Comparison of ENCODE assay signal across 8 cellular contexts in the genomic region with DNA sequence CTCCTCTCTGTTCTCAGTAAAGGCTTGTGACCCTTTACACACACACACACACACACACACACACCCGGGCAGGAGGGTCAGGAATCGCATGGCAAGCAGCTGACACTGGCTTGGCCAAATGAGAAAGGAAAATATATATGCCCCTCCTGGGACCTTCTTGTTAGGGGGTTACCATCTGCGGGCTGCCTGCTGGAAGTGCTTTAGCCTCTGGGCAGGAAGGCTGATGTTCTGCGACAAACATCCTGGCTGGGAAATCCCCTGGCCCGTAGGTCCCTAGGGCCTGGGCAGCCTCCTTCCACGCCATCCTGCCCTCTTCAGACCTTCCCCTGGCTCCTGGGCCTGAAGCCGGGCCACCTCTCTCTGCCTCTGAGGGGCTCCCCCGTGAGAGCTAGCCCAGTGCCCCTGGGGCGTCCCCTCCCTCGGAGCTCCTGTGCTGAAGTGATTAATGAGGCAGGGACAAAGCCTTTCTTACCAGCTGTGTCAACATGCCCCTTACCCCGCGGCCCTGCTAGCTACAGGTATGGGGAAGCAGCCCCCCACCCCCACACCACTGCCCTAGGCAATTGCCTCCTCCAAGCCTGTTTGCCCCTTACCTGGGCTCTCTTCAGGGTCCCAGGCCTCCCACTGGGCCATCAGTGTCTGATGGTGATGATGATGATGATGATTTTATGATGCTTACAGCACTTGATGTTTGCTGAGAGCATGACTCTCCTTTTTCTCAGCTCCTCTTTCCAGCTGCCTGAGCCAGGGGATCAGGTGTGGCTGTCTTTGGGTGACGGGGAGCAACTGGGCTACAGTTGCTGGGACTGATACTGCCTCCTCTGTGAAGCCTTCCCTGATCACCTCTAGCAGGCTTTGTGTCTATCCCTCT. TPM values are rescaled to one million over a fixed set of nuclear protein-coding genes. Genes with fewer than 3 reads are reported as not detected.
DNase-seq lines count a peak whose midpoint lies in the region; ATAC-seq, FAIRE-seq and TF ChIP-seq lines count a peak whose summit lies in the region.

No MANE protein-coding gene starts in this region.

- H3K9ac ChIP-seq in HepG2 (ENCODE audit: insufficient read depth, low read depth, low read length) = peak overlapping the region; percentile 41

- intact Hi-C loops in CD4-positive, alpha-beta T cell (cut with DNase I, micrococcal nuclease) = no loop called here
- intact Hi-C loops in HepG2 (cut with micrococcal nuclease; ENCODE audit: unreplicated experiment) (no loop called here), lower leg skin (cut with DNase I; ENCODE audit: low total_unique reads) (loop anchor here (10.0 kb wide), 1 partner anchor 176 kb away; the partner anchor contains the start of gene SOST), CD14-positive monocyte (cut with micrococcal nuclease) (loop anchor here in 1 of 2 donors (5.0 kb wide), 1 partner anchor 183 kb away; no protein-coding TSS in a partner anchor)

- H3K4me3 ChIP-seq in HepG2 (replicated peaks in 1 of 3; ENCODE audit: insufficient read depth in 1 of 3, low read depth in 2 of 3, low read length in 3 of 3) (peak overlapping the region in 2 of 3 experiments; percentile 7 to 56; a peak in 2 of 6 replicates), lower leg skin (ENCODE audit: low read depth, poor library complexity, severe bottlenecking) (no peak overlapping the region)

- TF ChIP-seq EP300 in HepG2 (IDR thresholded peaks at IDR 0.05; ENCODE audit: low read depth in 2 of 2, low read length in 2 of 2) (no peak; a peak in 1 of 4 replicates), HepG2 (CRISPR knock-in tag; IDR thresholded peaks at IDR 0.05; ENCODE audit: borderline replicate concordance) (peak; percentile 17; the same call in 1 of the 2 replicates)

- no peak for ATAC-seq in CD4-positive, alpha-beta T cell (ENCODE audit: poor library complexity)
- ATAC-seq in GM21529 (IDR thresholded peaks at IDR 0.05; ENCODE audit: unreplicated experiment) = peak; percentile 68
- ATAC-seq in HepG2 = peak; percentile 32
- ATAC-seq in HG03469 (IDR thresholded peaks at IDR 0.05; ENCODE audit: unreplicated experiment) = no peak

- TF ChIP-seq POLR2A in HepG2 (IDR thresholded peaks at IDR 0.05; ENCODE audit: insufficient read depth in 1 of 2, low read depth in 2 of 2, low read length in 2 of 2) (no peak), lower leg skin (IDR thresholded peaks at IDR 0.05) (no peak)

- TF ChIP-seq RAD21 in HepG2 (CRISPR knock-in tag; IDR thresholded peaks at IDR 0.05) = no peak

- CTCF ChIA-PET in CD4-positive, alpha-beta T cell (lab: Charles Lee) = interaction anchor here (0.6 to 6.9 kb wide), 3 partner anchors 94 to 131 kb away, joined by 3 to 57 read pairs (median 5); no protein-coding TSS in a partner anchor
- CTCF ChIA-PET in activated naive CD4-positive, alpha-beta T cell treated with anti-CD3 and anti-CD28 coated beads, Interleukin-2, amount 10 ng/mL, durations not matched to agents 7 days and 5 days (lab: Charles Lee) = interaction anchor here (0.8 to 4.9 kb wide), 5 partner anchors 9 to 187 kb away, joined by 3 to 51 read pairs (median 4); partner anchors contain the start of gene SOST
- CTCF ChIA-PET in HepG2 (lab: Yijun Ruan, JAX; ENCODE audit: low intra/inter-chr PET ratio, low total read pairs) = interaction anchor here (4.6 kb wide), 1 partner anchor 181 kb away, joined by 55 read pairs; no protein-coding TSS in a partner anchor

- TF ChIP-seq CTCF in CD4-positive, alpha-beta T cell (IDR thresholded peaks at IDR 0.05) = no peak
- TF ChIP-seq CTCF in HepG2 (CRISPR knock-in tag; IDR thresholded peaks at IDR 0.05) (peak; percentile 22; the same call in 1 of the 2 replicates), lower leg skin (IDR thresholded peaks at IDR 0.05) (no peak), CD14-positive monocyte (IDR thresholded peaks at IDR 0.05) (no peak)

- POLR2A ChIA-PET in CD4-positive, alpha-beta T cell (lab: Charles Lee) = interaction anchor here (1.5 kb wide), 1 partner anchor 91 kb away, joined by 4 read pairs; no protein-coding TSS in a partner anchor
- POLR2A ChIA-PET in HepG2 (lab: Yijun Ruan, JAX) = interaction anchor here (0.7 to 8.9 kb wide), 10 partner anchors 16 to 106 kb away, joined by 3 to 221 read pairs (median 4); partner anchors contain the start of gene ETV4

- no peaks in the 10 kb centered on the region for H3K9me3 ChIP-seq in CD4-positive, alpha-beta T cell (ENCODE audit: control insufficient read depth, low read length)
- H3K9me3 ChIP-seq in HepG2 (ENCODE audit: low read length) = no peaks in the 10 kb centered on the region

- H4K20me1 ChIP-seq in HepG2 (ENCODE audit: insufficient read depth, low read length) = no peaks in the 10 kb centered on the region

- in situ Hi-C loops in HepG2 (cut with HindIII; ENCODE audit: extremely low pct_ligation_motif_present, low pct_unique_long_range_greater_than_20kb) = loop anchor here (5.0 kb wide), 1 partner anchor 178 kb away; the partner anchor contains the start of gene SOST

- H3K4me3 Mint-ChIP-seq in CD4-positive, alpha-beta T cell = no peak overlapping the region
- no peak overlapping the region for H3K4me3 Mint-ChIP-seq in activated naive CD4-positive, alpha-beta T cell treated with anti-CD3 and anti-CD28 coated beads, Interleukin-2, amount 10 ng/mL, durations not matched to agents 7 days and 5 days
- peak overlapping the region in 1 of 2 donors; percentile 17 for H3K4me3 Mint-ChIP-seq in CD14-positive monocyte

- 11% methylated on average over 10 of the region's 13 CpGs for WGBS in HepG2 (ENCODE audit: low lambda C conversion rate)
- 20 to 22% methylated on average over 10 to 12 of the region's 13 CpGs for WGBS in lower leg skin, 2 donors

- no peaks in the 10 kb centered on the region for H3K27me3 ChIP-seq in CD4-positive, alpha-beta T cell (ENCODE audit: control insufficient read depth, insufficient read depth, low read length)
- H3K27me3 ChIP-seq in HepG2 (ENCODE audit: control insufficient read depth in 1 of 2, insufficient read depth in 2 of 2, low read length in 2 of 2) = no peaks in the 10 kb centered on the region

- H3K9me3 Mint-ChIP-seq in CD4-positive, alpha-beta T cell = no peaks in the 10 kb centered on the region
- H3K9me3 Mint-ChIP-seq in activated naive CD4-positive, alpha-beta T cell treated with anti-CD3 and anti-CD28 coated beads, Interleukin-2, amount 10 ng/mL, durations not matched to agents 7 days and 5 days = no peaks in the 10 kb centered on the region
- H3K9me3 Mint-ChIP-seq in CD14-positive monocyte = no peaks in the 10 kb centered on the region

- H3K4me1 ChIP-seq in HepG2 (ENCODE audit: insufficient read depth, low read length) = peaks cover 100% of the 10 kb centered on the region

- H3K27me3 Mint-ChIP-seq in CD4-positive, alpha-beta T cell = no peaks in the 10 kb centered on the region
- H3K27me3 Mint-ChIP-seq in activated naive CD4-positive, alpha-beta T cell treated with anti-CD3 and anti-CD28 coated beads, Interleukin-2, amount 10 ng/mL, durations not matched to agents 7 days and 5 days = peaks cover 20% of the 10 kb centered on the region
- peaks cover 23 to 32% (median 32%) of the 10 kb centered on the region in 3 donors for H3K27me3 Mint-ChIP-seq in CD14-positive monocyte (ENCODE audit: low read depth in 3 of 3)

- peak overlapping the region; percentile 84 for H3K4me2 ChIP-seq in HepG2 (ENCODE audit: low read depth, low read length)

- no TSS peak for BruUV-seq in HepG2 (replicated peaks; lab: Mats Ljungman, UMichigan)

- H3K36me3 Mint-ChIP-seq in CD4-positive, alpha-beta T cell (ENCODE audit: low read depth) = no peaks in the 10 kb centered on the region
- no peaks in the 10 kb centered on the region for H3K36me3 Mint-ChIP-seq in activated naive CD4-positive, alpha-beta T cell treated with anti-CD3 and anti-CD28 coated beads, Interleukin-2, amount 10 ng/mL, durations not matched to agents 7 days and 5 days
- no peaks in the 10 kb centered on the region for H3K36me3 Mint-ChIP-seq in CD14-positive monocyte

- peak; percentile 12 for FAIRE-seq in HepG2 (lab: Jason Lieb, UNC)

- H3K27ac ChIP-seq in CD4-positive, alpha-beta T cell (ENCODE audit: low read depth, low read length) = no peak overlapping the region
- peak overlapping the region; percentile 5 for H3K27ac ChIP-seq in HepG2 (ENCODE audit: extremely low read length, insufficient read depth, low read length)

- no peaks in the 10 kb centered on the region for H3K36me3 ChIP-seq in HepG2 (replicated peaks in 1 of 2; ENCODE audit: control insufficient read depth in 1 of 2, insufficient read depth in 2 of 2, low read length in 2 of 2)

- no peaks in the 10 kb centered on the region for H3K79me2 ChIP-seq in HepG2 (ENCODE audit: insufficient read depth, low read length)

- H3K4me1 Mint-ChIP-seq in CD4-positive, alpha-beta T cell (ENCODE audit: low read depth) = peaks cover 15% of the 10 kb centered on the region
- H3K4me1 Mint-ChIP-seq in activated naive CD4-positive, alpha-beta T cell treated with anti-CD3 and anti-CD28 coated beads, Interleukin-2, amount 10 ng/mL, durations not matched to agents 7 days and 5 days = peaks cover 20% of the 10 kb centered on the region
- H3K4me1 Mint-ChIP-seq in CD14-positive monocyte = peaks cover 3% of the 10 kb centered on the region

- peak in 7 of 10 experiments; percentile 2 to 36 (median 7) for DNase-seq in CD4-positive, alpha-beta T cell
- DNase-seq in NCI-H524 (lab: John Stamatoyannopoulos, UW) (peak; percentile 48 to 72), HepG2 (ENCODE audit: low spot score) (peak; percentile 46), lower leg skin (ENCODE audit: low spot score in 2 of 2) (no peak), CD14-positive monocyte (ENCODE audit: low spot score) (no peak)
- DNase-seq in activated naive CD4-positive, alpha-beta T cell treated with anti-CD3 and anti-CD28 coated beads, Interleukin-2, amount 10 ng/mL, durations not matched to agents 7 days and 5 days = peak; percentile 49

- H2AFZ ChIP-seq in HepG2 (ENCODE audit: low read length) = no peak overlapping the region

- no peak overlapping the region for H3K27ac Mint-ChIP-seq in CD4-positive, alpha-beta T cell
- H3K27ac Mint-ChIP-seq in activated naive CD4-positive, alpha-beta T cell treated with anti-CD3 and anti-CD28 coated beads, Interleukin-2, amount 10 ng/mL, durations not matched to agents 7 days and 5 days = peak overlapping the region; percentile 12
- no peak overlapping the region for H3K27ac Mint-ChIP-seq in CD14-positive monocyte

RNA-seq across cellular contexts. Expression of gene ETV4, which starts 32.8 kb away (rescaled TPM):
- total RNA-seq in CD4-positive, alpha-beta T cell = not detected
- 126 and 128 TPM in 2 replicates for total RNA-seq in HepG2 (2016; rRNA removed; fragmentation: Illumina TruSeq; extraction: Trizol)
- total RNA-seq in HepG2 (2016; cell fraction: cytosol; rRNA removed; fragmentation: Illumina TruSeq; extraction: Trizol; ENCODE audit: low read depth) = 59.4 and 72.0 TPM in 2 replicates
- 106 and 130 TPM in 2 replicates for total RNA-seq in HepG2 (2016; cell fraction: insoluble cytoplasmic fraction; rRNA removed; fragmentation: Illumina TruSeq; extraction: Trizol)
- total RNA-seq in HepG2 (2016; cell fraction: membrane; rRNA removed; fragmentation: Illumina TruSeq; extraction: Trizol) = 149 and 180 TPM in 2 replicates
- total RNA-seq in HepG2 (2016; cell fraction: nucleus; rRNA removed; fragmentation: Illumina TruSeq; extraction: Trizol) = 70.8 and 88.4 TPM in 2 replicates
- polyA plus RNA-seq in HepG2 (2011; rRNA removed) = 330 and 361 TPM in 2 replicates
- 170 and 232 TPM in 2 replicates for polyA plus RNA-seq in HepG2 (2011; cell fraction: cytosol; rRNA removed)
- polyA plus RNA-seq in HepG2 (2011; cell fraction: nucleus; rRNA removed) = 463 and 506 TPM in 2 replicates
- polyA plus RNA-seq in HepG2 (2012) = 277 and 289 TPM in 2 replicates
- 120 and 136 TPM in 2 replicates for polyA plus RNA-seq in HepG2 (2016; cell fraction: cytosol; fragmentation: Illumina TruSeq; extraction: Trizol; ENCODE audit: low read depth)
- 164 and 205 TPM in 2 replicates for polyA plus RNA-seq in HepG2 (2016; cell fraction: insoluble cytoplasmic fraction; fragmentation: Illumina TruSeq; extraction: Trizol; ENCODE audit: low read depth)
- polyA plus RNA-seq in HepG2 (2016; cell fraction: membrane; fragmentation: Illumina TruSeq; extraction: Trizol; ENCODE audit: low read depth) = 212 and 220 TPM in 2 replicates
- polyA plus RNA-seq in HepG2 (2016; cell fraction: nucleus; fragmentation: Illumina TruSeq; extraction: Trizol; ENCODE audit: insufficient read depth, low read depth) = 278 and 294 TPM in 2 replicates
- 3.5 and 231 TPM in 2 replicates for polyA minus RNA-seq in HepG2 (2011; rRNA and poly(A)+ RNA removed; ENCODE audit: low replicate concordance)
- 120 and 134 TPM in 2 replicates for polyA minus RNA-seq in HepG2 (2011; cell fraction: cytosol; rRNA and poly(A)+ RNA removed)
- polyA minus RNA-seq in HepG2 (2011; cell fraction: nucleus; rRNA and poly(A)+ RNA removed) = 97.1 and 102 TPM in 2 replicates
- 1 to 10 TPM; 3.7 to 8.8 (median 6.5) TPM for total RNA-seq in lower leg skin
- polyA plus RNA-seq in CD14-positive monocyte = not detected

Comparison
In these comparisons a context has a peak if more than half of its experiments do, and no peak if none do; other contexts are left out.
1. ATAC-seq: peak in GM21529 (single experiment) and HepG2 (single experiment); none in CD4-positive, alpha-beta T cell (single experiment) and HG03469 (single experiment).
2. DNase-seq: peak in CD4-positive, alpha-beta T cell (7 of 10), NCI-H524 (2 of 2), activated naive CD4-positive, alpha-beta T cell treated with anti-CD3 and anti-CD28 coated beads, Interleukin-2, amount 10 ng/mL, durations not matched to agents 7 days and 5 days (single experiment) and HepG2 (single experiment); none in lower leg skin (0 of 2) and CD14-positive monocyte (single experiment).
3. RNA of gene ETV4, which starts 32.8 kb away (total RNA-seq): 59.4 to 180 TPM in HepG2; 3.7 to 8.8 TPM in lower leg skin and not detected in CD4-positive, alpha-beta T cell; every median in the first group is over 4 times any median in the second.